34 cellular contexts compared by ENCODE assay signal in the genomic region with DNA sequence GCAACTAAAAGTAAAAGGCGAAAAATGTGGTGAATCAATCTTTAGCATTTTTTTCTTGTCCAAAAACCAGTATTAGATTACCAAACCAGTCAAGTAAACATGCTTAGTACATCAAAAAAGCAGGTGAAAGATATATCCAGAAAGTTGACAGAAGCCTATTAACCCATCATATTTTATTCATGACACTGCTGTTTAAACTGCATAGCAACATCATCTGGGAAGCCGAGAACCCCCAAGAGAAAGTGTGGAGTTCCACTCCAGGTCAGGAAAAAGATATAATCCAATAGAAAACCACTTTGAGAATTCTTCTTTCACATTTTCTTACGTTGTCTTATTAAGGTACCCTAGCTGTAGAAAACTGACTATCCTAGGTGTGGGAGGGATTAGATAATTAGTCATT.
"Had no signal": no experiment of that assay in that cellular context is flagged by ENCODE, and none has a peak within 500 bp of the region (broad histone marks: within the 10 kb centered on the region; RNA-seq: fewer than 3 reads in every experiment).

No MANE protein-coding gene starts in this region.

- H3K9me3 ChIP-seq: MG63 had no signal

- H3K36me3 ChIP-seq: MG63 had no signal

- H3K27ac ChIP-seq: KMS-11 had no signal

- H3K9ac ChIP-seq: KMS-11 had no signal

- DNase-seq: Karpas-422, Kasumi-1, MG63, MM.1S, MV-4-11, NCI-H1048, NCI-H1092, NCI-H1092 treated with DMSO at 0.1 percent for 48 hours, NCI-H1105, NCI-H1105 treated with DMSO at 0.1 percent for 48 hours, NCI-H1417, NCI-H1417 treated with DMSO at 0.1 percent for 48 hours, NCI-H1436, NCI-H1436 treated with DMSO at 0.1 percent for 48 hours, NCI-H146, NCI-H1694, NCI-H1694 treated with DMSO at 0.1 percent for 48 hours, NCI-H187, NCI-H187 treated with DMSO at 0.1 percent for 48 hours, NCI-H1930, NCI-H2029, NCI-H2029 treated with DMSO at 0.1 percent for 48 hours, NCI-H2081, NCI-H2081 treated with DMSO at 0.1 percent for 48 hours, NCI-H2107, NCI-H2171, NCI-H2171 treated with DMSO at 0.1 percent for 48 hours, NCI-H2227 treated with DMSO at 0.1 percent for 48 hours, NCI-H226, NCI-H345, NCI-H446, NCI-H446 treated with DMSO at 0.1 percent for 48 hours, NCI-H510A had no signal

- H3K4me3 ChIP-seq: MG63 had no signal

- H3K4me2 ChIP-seq: KMS-11 had no signal

- H3K27me3 ChIP-seq: MG63 had no signal
